Comparison of ENCODE assay signal across 20 cellular contexts in the genomic region with DNA sequence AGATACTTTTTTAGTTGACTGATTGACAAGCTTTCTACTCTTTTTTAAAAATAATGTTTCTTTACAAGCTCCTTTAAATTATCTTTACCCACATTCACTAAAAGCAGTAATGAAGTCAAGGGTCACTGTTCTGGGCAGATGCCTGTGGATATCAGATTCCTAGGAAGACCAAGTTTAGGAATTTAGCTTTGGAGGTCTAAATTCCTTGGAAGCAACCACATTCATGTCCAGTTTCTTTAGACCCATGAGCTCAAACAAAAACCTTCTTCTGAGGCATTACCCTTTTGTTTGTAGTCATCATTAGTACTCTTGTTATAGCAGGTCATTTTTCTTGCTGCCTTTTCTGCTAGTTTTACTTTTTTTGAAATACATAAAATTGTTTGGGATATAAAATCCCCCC.
"Had no signal": no experiment of that assay in that cellular context is flagged by ENCODE, and none has a peak within 500 bp of the region (broad histone marks: within the 10 kb centered on the region; RNA-seq: fewer than 3 reads in every experiment).

No MANE protein-coding gene starts in this region.

- H3K4me1 ChIP-seq: heart right ventricle, left ventricle myocardium inferior, upper lobe of left lung, vagina had no signal

- H3K4me1 Mint-ChIP-seq: endodermal cell; naive thymus-derived CD4-positive, alpha-beta T cell had no signal

- H3K4me3 Mint-ChIP-seq: endodermal cell; naive thymus-derived CD4-positive, alpha-beta T cell had no signal

- H3K9me3 ChIP-seq: heart right ventricle, left ventricle myocardium inferior, ovary, upper lobe of left lung, vagina had no signal

- H3K36me3 ChIP-seq: heart right ventricle, left ventricle myocardium inferior, ovary, upper lobe of left lung, vagina had no signal

- H3K9me3 Mint-ChIP-seq: endodermal cell had no signal

- H3K4me2 ChIP-seq: smooth muscle cell had no signal

- ATAC-seq: heart right ventricle; naive thymus-derived CD4-positive, alpha-beta T cell; right cardiac atrium had no signal

- H3K27ac ChIP-seq: coronary artery, heart right ventricle, left ventricle myocardium inferior, ovary, upper lobe of left lung, vagina had no signal

- FAIRE-seq: endothelial cell of umbilical vein, islet of Langerhans had no signal

- H3K27ac Mint-ChIP-seq: endodermal cell; naive thymus-derived CD4-positive, alpha-beta T cell had no signal

- H3K4me3 ChIP-seq: coronary artery, heart right ventricle, left ventricle myocardium inferior, lung, ovary, smooth muscle cell, upper lobe of left lung, vagina had no signal

- H3K36me3 Mint-ChIP-seq: naive thymus-derived CD4-positive, alpha-beta T cell had no signal

- H3K27me3 ChIP-seq: heart right ventricle, ovary, upper lobe of left lung, vagina had no signal

- DNase-seq: effector CD4-positive, alpha-beta T cell; endodermal cell; erythroblast; foreskin melanocyte; heart right ventricle; hypothalamus; left ventricle myocardium inferior; mesendoderm; naive thymus-derived CD4-positive, alpha-beta T cell; ovary; right cardiac atrium; stimulated activated CD4-positive, alpha-beta T cell treated with anti-CD3 and anti-CD28 coated beads, Interleukin-2, amount 100 ng/mL, for 48 hours; stimulated activated naive CD4-positive, alpha-beta T cell treated with Interleukin-2 at 50 U/mL for 16 hours; upper lobe of left lung had no signal
